ENCODE assay signal across 1 cellular context in the genomic region with DNA sequence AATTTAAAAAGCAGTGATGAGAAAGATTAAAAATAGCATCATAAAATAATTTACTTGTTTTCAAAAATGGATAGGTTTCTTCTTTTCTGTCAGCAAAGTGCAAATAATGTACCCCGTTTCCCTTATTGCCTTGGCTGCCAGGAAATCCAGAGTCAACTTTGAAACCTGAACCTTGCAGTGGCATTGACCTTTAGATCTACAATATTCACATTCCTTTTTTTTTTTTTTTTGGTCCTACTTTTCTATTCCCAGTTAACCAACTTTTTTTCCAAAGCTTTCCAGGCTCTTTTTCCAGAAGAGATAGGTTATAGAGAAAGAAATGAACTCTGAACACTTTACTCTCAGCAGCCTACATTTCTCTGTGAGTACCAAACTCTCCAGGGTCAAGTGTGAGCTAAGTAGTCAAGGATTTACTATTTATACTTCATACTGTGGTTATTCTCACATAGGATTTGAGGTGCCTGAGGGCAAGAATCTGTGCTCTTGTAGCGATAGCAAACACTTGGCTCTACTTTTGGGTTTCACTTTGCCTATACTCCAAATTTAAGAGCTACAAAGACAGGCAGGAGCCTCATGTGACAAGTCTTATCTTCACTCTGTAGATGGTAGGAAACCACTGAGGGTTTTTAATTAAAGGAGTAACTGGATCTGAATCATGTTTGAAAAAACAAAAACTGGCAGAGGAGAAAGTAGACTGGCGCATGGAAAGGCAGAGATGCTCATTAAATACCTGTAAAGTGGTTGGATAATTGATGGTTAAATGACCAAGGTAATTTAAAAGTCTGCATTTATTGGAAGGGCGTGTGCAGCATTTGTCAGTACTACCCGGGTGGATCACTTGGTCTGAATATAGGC.
TF ChIP-seq lines count a peak whose summit lies in the region.

No MANE protein-coding gene starts in this region.

TF ChIP-seq in HEK293, 187 proteins besides CTCF, POLR2A, EP300 and RAD21 (continued from another document):
- TF ChIP-seq ZNF549 (tag by site-specific recombination; IDR thresholded peaks at IDR 0.05) = no peak
- TF ChIP-seq OSR2 (tag by site-specific recombination; IDR thresholded peaks at IDR 0.05) = peak; percentile 25; the same call in 1 of the 2 replicates
- TF ChIP-seq ZNF621 (tag by site-specific recombination; IDR thresholded peaks at IDR 0.05) = no peak
